In the genomic region with DNA sequence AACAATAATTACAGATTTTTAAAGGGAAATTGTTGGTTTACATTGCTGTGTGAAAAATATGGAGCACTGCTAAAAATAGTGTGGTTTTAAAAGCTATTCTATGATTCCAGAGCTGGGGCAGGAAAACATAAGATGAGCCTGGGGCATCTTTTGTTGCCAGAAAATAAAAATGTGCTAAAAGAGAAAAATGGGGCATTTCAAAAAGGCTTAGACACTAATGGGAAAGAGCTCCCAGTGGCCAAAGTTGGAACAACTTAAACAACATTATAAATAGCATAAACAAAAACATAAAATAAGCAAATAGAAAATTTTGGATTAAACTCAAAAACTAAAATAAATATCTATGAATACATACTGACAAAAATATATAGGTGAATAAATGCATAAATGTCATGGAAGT, we compare ENCODE assay signal across 1 cellular context.
TF ChIP-seq lines count a peak whose summit lies in the region.

No MANE protein-coding gene starts in this region.

TF ChIP-seq in IMR-90, 13 proteins besides CTCF, POLR2A, EP300 and RAD21 (continued from another document):
- TF ChIP-seq ELK1 (IDR thresholded peaks at IDR 0.05; ENCODE audit: borderline replicate concordance, low read depth, low read length) (no peak), RFX5 (IDR thresholded peaks at IDR 0.05; ENCODE audit: low read depth, low read length) (no peak), NFE2L2 (IDR thresholded peaks at IDR 0.05; ENCODE audit: low read depth, low read length) (no peak), MXI1 (IDR thresholded peaks at IDR 0.05; ENCODE audit: borderline replicate concordance, low read depth, low read length) (no peak), RCOR1 (IDR thresholded peaks at IDR 0.05; ENCODE audit: insufficient replicate concordance, low read length) (no peak), MAZ (IDR thresholded peaks at IDR 0.05; ENCODE audit: borderline replicate concordance, low read depth, low read length) (no peak), USF2 (IDR thresholded peaks at IDR 0.05; ENCODE audit: low read depth, low read length) (no peak)
